10 cellular contexts compared by ENCODE assay signal in the genomic region with DNA sequence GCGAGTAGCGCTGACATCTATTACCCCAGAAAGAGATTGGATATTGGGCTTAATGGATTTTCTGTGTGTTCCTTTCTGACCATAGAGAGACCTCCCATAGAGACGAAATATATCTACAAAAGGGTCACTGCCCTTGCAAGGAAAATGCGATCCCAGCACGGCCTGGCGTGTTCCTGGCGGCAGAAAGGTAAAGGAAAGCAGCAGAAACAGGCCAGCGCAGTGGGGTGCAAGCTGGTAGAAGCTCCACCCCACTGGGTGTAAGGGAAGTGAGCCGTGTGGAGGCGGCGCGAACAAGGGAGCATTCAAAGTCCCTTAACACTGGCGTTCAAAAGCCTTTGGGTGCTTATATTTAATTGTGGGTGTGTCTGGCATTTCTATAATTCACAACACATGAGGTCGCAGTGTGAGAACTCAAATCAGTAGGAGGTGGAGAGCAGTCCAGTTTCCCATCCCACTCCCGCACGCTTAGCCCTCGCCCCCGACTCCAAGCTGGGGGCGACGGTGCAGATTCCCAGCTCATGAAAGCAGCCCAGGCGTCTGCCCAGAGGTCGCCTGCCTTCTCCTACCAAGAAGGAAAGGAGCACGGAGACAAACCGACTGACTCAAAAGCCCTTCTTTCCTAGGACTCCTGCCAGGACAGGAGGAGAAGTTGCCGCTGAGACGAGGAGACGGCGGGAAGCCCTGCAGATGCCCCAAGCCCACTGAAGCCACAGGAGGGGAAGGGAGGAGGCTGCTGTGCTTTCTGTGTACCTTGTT.
DNase-seq lines count a peak whose midpoint lies in the region; ATAC-seq and TF ChIP-seq lines count a peak whose summit lies in the region.
"Had no signal": no experiment of that assay in that cellular context is flagged by ENCODE, and none has a peak within 500 bp of the region (broad histone marks: within the 10 kb centered on the region; RNA-seq: fewer than 3 reads in every experiment).

No MANE protein-coding gene starts in this region.

- no peaks in the 10 kb centered on the region for H3K36me3 Mint-ChIP-seq in WTC11
- H3K36me3 Mint-ChIP-seq in activated naive CD4-positive, alpha-beta T cell treated with anti-CD3 and anti-CD28 coated beads, Interleukin-2, amount 10 ng/mL, durations not matched to agents 7 days and 5 days: peaks cover 17% of the 10 kb centered on the region
- H3K36me3 Mint-ChIP-seq: type B pancreatic cell had no signal

- H3K27me3 ChIP-seq in mucosa of rectum (ENCODE audit: control insufficient read depth in 2 of 2, insufficient read depth in 2 of 2, low read length in 2 of 2): no peaks in the 10 kb centered on the region

- no peak overlapping the region for H3K4me3 ChIP-seq in mucosa of rectum (ENCODE audit: low read length in 2 of 2)

- peaks cover 3% of the 10 kb centered on the region; the same call in 1 of the 2 replicates for H3K27me3 Mint-ChIP-seq in WTC11 (ENCODE audit: low read depth)
- H3K27me3 Mint-ChIP-seq in activated naive CD4-positive, alpha-beta T cell treated with anti-CD3 and anti-CD28 coated beads, Interleukin-2, amount 10 ng/mL, durations not matched to agents 7 days and 5 days: no peaks in the 10 kb centered on the region
- H3K27me3 Mint-ChIP-seq: type B pancreatic cell had no signal

- H3K4me3 Mint-ChIP-seq in WTC11: no peak overlapping the region
- H3K4me3 Mint-ChIP-seq in activated naive CD4-positive, alpha-beta T cell treated with anti-CD3 and anti-CD28 coated beads, Interleukin-2, amount 10 ng/mL, durations not matched to agents 7 days and 5 days: peak overlapping the region; percentile 71
- H3K4me3 Mint-ChIP-seq: type B pancreatic cell had no signal

- POLR2A ChIA-PET in WTC11 (lab: Charles Lee): no interaction called here

- H3K9me3 ChIP-seq in mucosa of rectum (ENCODE audit: control insufficient read depth in 2 of 2, low read length in 2 of 2): no peaks in the 10 kb centered on the region

- DNase-seq in WTC11 (ENCODE audit: low spot score) (no peak), cerebellum (ENCODE audit: low spot score) (no peak), NCI-H2227 treated with DMSO at 0.1 percent for 48 hours (lab: John Stamatoyannopoulos, UW) (no peak), HK-2 (ENCODE audit: unreplicated experiment) (no peak)
- DNase-seq in activated naive CD4-positive, alpha-beta T cell treated with anti-CD3 and anti-CD28 coated beads, Interleukin-2, amount 10 ng/mL, durations not matched to agents 7 days and 5 days: peak; percentile 84
- DNase-seq: kidney had no signal

- no peak overlapping the region for H3K9ac ChIP-seq in mucosa of rectum (ENCODE audit: low read depth in 1 of 2, low read length in 2 of 2)

- no peak for TF ChIP-seq CTCF in WTC11 (IDR thresholded peaks at IDR 0.05)

- ATAC-seq in WTC11: peak; percentile 51
- ATAC-seq: right cardiac atrium had no signal

- no peaks in the 10 kb centered on the region for H3K36me3 ChIP-seq in mucosa of rectum (ENCODE audit: control insufficient read depth in 2 of 2, insufficient read depth in 2 of 2, low read length in 2 of 2)

- H3K27ac ChIP-seq in mucosa of rectum (ENCODE audit: low read depth in 2 of 2, low read length in 2 of 2): peak overlapping the region; percentile 12 to 46
- peak overlapping the region; percentile 98 for H3K27ac ChIP-seq in temporal lobe (ENCODE audit: low read depth, low read length)

- CTCF ChIA-PET in WTC11 (lab: Charles Lee): no interaction called here
- CTCF ChIA-PET in activated naive CD4-positive, alpha-beta T cell treated with anti-CD3 and anti-CD28 coated beads, Interleukin-2, amount 10 ng/mL, durations not matched to agents 7 days and 5 days (lab: Charles Lee): interaction anchor here (1.0 to 2.7 kb wide), 3 partner anchors 13 to 119 kb away, joined by 4 to 11 read pairs (median 5); no protein-coding TSS in a partner anchor

- 0 out of 2 replicates have a peak overlapping the region, but pooled peaks have one; percentile 17 for H3K27ac Mint-ChIP-seq in WTC11
- peak overlapping the region; percentile 99 for H3K27ac Mint-ChIP-seq in activated naive CD4-positive, alpha-beta T cell treated with anti-CD3 and anti-CD28 coated beads, Interleukin-2, amount 10 ng/mL, durations not matched to agents 7 days and 5 days
- H3K27ac Mint-ChIP-seq: type B pancreatic cell had no signal

- H3K9me3 Mint-ChIP-seq in WTC11: no peaks in the 10 kb centered on the region
- no peaks in the 10 kb centered on the region for H3K9me3 Mint-ChIP-seq in activated naive CD4-positive, alpha-beta T cell treated with anti-CD3 and anti-CD28 coated beads, Interleukin-2, amount 10 ng/mL, durations not matched to agents 7 days and 5 days

- peaks cover 0 to 3% of the 10 kb centered on the region in 2 donors for H3K4me1 ChIP-seq in mucosa of rectum (ENCODE audit: control insufficient read depth in 2 of 2, insufficient read depth in 2 of 2, low read length in 2 of 2)

- peaks cover 33% of the 10 kb centered on the region for H3K4me1 Mint-ChIP-seq in WTC11
- H3K4me1 Mint-ChIP-seq in activated naive CD4-positive, alpha-beta T cell treated with anti-CD3 and anti-CD28 coated beads, Interleukin-2, amount 10 ng/mL, durations not matched to agents 7 days and 5 days: peaks cover 83% of the 10 kb centered on the region

TF ChIP-seq in WTC11, 78 proteins besides CTCF, POLR2A, EP300 and RAD21:
- no peak for TF ChIP-seq ZNF281 (CRISPR knock-in tag; IDR thresholded peaks at IDR 0.05)
- TF ChIP-seq ZNF121 (CRISPR knock-in tag; IDR thresholded peaks at IDR 0.05): peak; percentile 83
TF ChIP-seq in WTC11: peak in this region for 1.
